11 cellular contexts compared by ENCODE assay signal in genomic region chr11:205221-206001, GRCh38. TPM values are rescaled to one million over a fixed set of nuclear protein-coding genes. Genes with fewer than 3 reads are reported as not detected.
A peak's percentile ranks its signal among the peaks of the same experiment; 100 is the strongest.
DNase-seq lines count a peak whose midpoint lies in the region; ATAC-seq and TF ChIP-seq lines count a peak whose summit lies in the region.
"Had no signal": no experiment of that assay in that cellular context is flagged by ENCODE, and none has a peak within 500 bp of the region (broad histone marks: within the 10 kb centered on the region; RNA-seq: fewer than 3 reads in every experiment).

No MANE protein-coding gene starts in this region.

- no peak overlapping the region for H3K14ac ChIP-seq in mesenchymal stem cell (ENCODE audit: low read length in 2 of 2)

- H2AFZ ChIP-seq in mesenchymal stem cell (ENCODE audit: low read depth, low read length), result no peak overlapping the region

- 97% methylated on average over 16 of the region's 16 CpGs for WGBS in mesenchymal stem cell

- DNase-seq in activated T-cell treated with anti-CD3 and anti-CD28 coated beads, Interleukin-2, amount 50 U/mL, for 4 hours, result no peak
- DNase-seq in activated T-cell treated with anti-CD3 and anti-CD28 coated beads for 4 hours (no peak), adipocyte (ENCODE audit: low read depth) (no peak), mesenchymal stem cell (no peak), thoracic aorta (ENCODE audit: low spot score) (no peak)
- DNase-seq: left colon had no signal

- H3K18ac ChIP-seq in mesenchymal stem cell (ENCODE audit: low read depth in 1 of 2, low read length in 2 of 2), result no peak overlapping the region

- peak overlapping the region; percentile 91 for H3K4me3 Mint-ChIP-seq in activated T-cell treated with anti-CD3 and anti-CD28 coated beads, Interleukin-2, amount 50 U/mL, for 4 hours

- peaks cover 12% of the 10 kb centered on the region for H3K36me3 Mint-ChIP-seq in activated T-cell treated with anti-CD3 and anti-CD28 coated beads, Interleukin-2, amount 50 U/mL, for 4 hours (ENCODE audit: insufficient read depth)

- no peak overlapping the region for H3K4me2 ChIP-seq in mesenchymal stem cell (ENCODE audit: low read length, poor library complexity, severe bottlenecking)

- no peaks in the 10 kb centered on the region for H3K27me3 Mint-ChIP-seq in activated T-cell treated with anti-CD3 and anti-CD28 coated beads, Interleukin-2, amount 50 U/mL, for 4 hours (ENCODE audit: low read depth)

- TF ChIP-seq CTCF in thoracic aorta (IDR thresholded peaks at IDR 0.05), result no peak

- no peak overlapping the region for H2BK120ac ChIP-seq in mesenchymal stem cell (ENCODE audit: low read depth, low read length)

- peak overlapping the region; percentile 99 for H3K4me3 ChIP-seq in adipocyte (ENCODE audit: low read length)
- H3K4me3 ChIP-seq in mesenchymal stem cell (ENCODE audit: insufficient read depth in 1 of 2, low read depth in 1 of 2, low read length in 2 of 2), result peak overlapping the region in 1 of 2 experiments; percentile 97
- peak overlapping the region; percentile 98 for H3K4me3 ChIP-seq in thoracic aorta

- H3K9me3 Mint-ChIP-seq in activated T-cell treated with anti-CD3 and anti-CD28 coated beads, Interleukin-2, amount 50 U/mL, for 4 hours, result no peaks in the 10 kb centered on the region

- H2BK15ac ChIP-seq in mesenchymal stem cell (ENCODE audit: low read depth, poor library complexity, severe bottlenecking), result no peak overlapping the region

- no peaks in the 10 kb centered on the region for H3K27me3 ChIP-seq in adipocyte (replicated peaks; ENCODE audit: control insufficient read depth, insufficient read depth, low read length)
- no peaks in the 10 kb centered on the region for H3K27me3 ChIP-seq in mesenchymal stem cell (ENCODE audit: control insufficient read depth in 1 of 2, insufficient read depth in 1 of 2, low read length in 2 of 2)
- no peaks in the 10 kb centered on the region for H3K27me3 ChIP-seq in thoracic aorta (replicated peaks; ENCODE audit: insufficient read depth)

- no peak overlapping the region for H4K8ac ChIP-seq in mesenchymal stem cell (ENCODE audit: low read length)

- H3K23ac ChIP-seq in mesenchymal stem cell (ENCODE audit: low read length in 2 of 2), result no peak overlapping the region

- H3K79me1 ChIP-seq in mesenchymal stem cell (replicated peaks; ENCODE audit: low read length, poor library complexity, severe bottlenecking), result peaks cover 24% of the 10 kb centered on the region

- no peak overlapping the region for H4K91ac ChIP-seq in mesenchymal stem cell (ENCODE audit: low read length)

- no peak overlapping the region for H3K4ac ChIP-seq in mesenchymal stem cell (ENCODE audit: low read depth in 1 of 2, low read length in 2 of 2)

- H2BK12ac ChIP-seq in mesenchymal stem cell (ENCODE audit: low read length in 2 of 2), result no peak overlapping the region

- H3K4me1 ChIP-seq in adipocyte (ENCODE audit: control insufficient read depth, insufficient read depth, low read length) (peaks cover 43% of the 10 kb centered on the region), mesenchymal stem cell (ENCODE audit: control insufficient read depth, insufficient read depth, low read depth, low read length) (peaks cover 47% of the 10 kb centered on the region), thoracic aorta (ENCODE audit: control insufficient read depth in 1 of 2, low read depth in 2 of 2) (peaks cover 25 to 46% of the 10 kb centered on the region in 2 donors)

- peak overlapping the region; percentile 100 for H3K9ac ChIP-seq in adipocyte (ENCODE audit: low read length)
- peak overlapping the region; percentile 98 for H3K9ac ChIP-seq in mesenchymal stem cell (ENCODE audit: low read length)

- H3K9me3 ChIP-seq in adipocyte (ENCODE audit: control insufficient read depth, low read length) (no peaks in the 10 kb centered on the region), mesenchymal stem cell (ENCODE audit: control insufficient read depth, low read length) (no peaks in the 10 kb centered on the region), thoracic aorta (no peaks in the 10 kb centered on the region)

- H2BK5ac ChIP-seq in mesenchymal stem cell (ENCODE audit: low read depth, low read length, poor library complexity, severe bottlenecking), result no peak overlapping the region

- peaks cover 41% of the 10 kb centered on the region for H3K36me3 ChIP-seq in adipocyte (ENCODE audit: control insufficient read depth, insufficient read depth, low read length, severe bottlenecking)
- peaks cover 55 to 59% of the 10 kb centered on the region in 2 experiments for H3K36me3 ChIP-seq in mesenchymal stem cell (ENCODE audit: control insufficient read depth in 1 of 2, insufficient read depth in 2 of 2, low read depth in 1 of 2, low read length in 2 of 2)
- H3K36me3 ChIP-seq in thoracic aorta, result peaks cover 24% of the 10 kb centered on the region

- peaks cover 56% of the 10 kb centered on the region for H3K4me1 Mint-ChIP-seq in activated T-cell treated with anti-CD3 and anti-CD28 coated beads, Interleukin-2, amount 50 U/mL, for 4 hours (ENCODE audit: low read depth)

- ATAC-seq in activated T-cell treated with anti-CD3 and anti-CD28 coated beads, Interleukin-2, amount 50 U/mL, for 4 hours, result no peak
- ATAC-seq in thoracic aorta (ENCODE audit: insufficient number of reproducible peaks, low FRiP score, low read depth) (no peak), GM19455 (IDR thresholded peaks at IDR 0.05; ENCODE audit: unreplicated experiment) (no peak), GM19397 (IDR thresholded peaks at IDR 0.05; ENCODE audit: unreplicated experiment) (no peak), GM18873 (IDR thresholded peaks at IDR 0.05; ENCODE audit: low FRiP score, unreplicated experiment) (no peak)
- ATAC-seq: left colon had no signal

- H3K27ac ChIP-seq in mesenchymal stem cell (ENCODE audit: low read length, poor library complexity, severe bottlenecking) (no peak overlapping the region), thoracic aorta (no peak overlapping the region)

- no peak overlapping the region for H2AK5ac ChIP-seq in mesenchymal stem cell (ENCODE audit: low read length, severe bottlenecking)

RNA-seq across cellular contexts. Expression of gene BET1L, which starts 1.8 kb away (rescaled TPM):
- total RNA-seq in activated T-cell treated with anti-CD3 and anti-CD28 coated beads, Interleukin-2, amount 50 U/mL, for 4 hours, result 10 to 100 TPM; 41.1 to 46.1 (median 42.6) TPM
- 52.8 TPM for polyA plus RNA-seq in mesenchymal stem cell (2013, experiment 1 of 2)
- polyA plus RNA-seq in mesenchymal stem cell (2013, experiment 2 of 2), result 52.1 TPM
- total RNA-seq in thoracic aorta, result 10 to 100 TPM; 38.7 to 42.7 TPM

RNA-seq across cellular contexts. Expression of gene RIC8A, which starts 2.1 kb away (rescaled TPM):
- total RNA-seq in activated T-cell treated with anti-CD3 and anti-CD28 coated beads, Interleukin-2, amount 50 U/mL, for 4 hours, result 100 to 1,000 TPM; 145 to 152 (median 151) TPM
- polyA plus RNA-seq in mesenchymal stem cell (2013, experiment 1 of 2), result 77.3 TPM
- polyA plus RNA-seq in mesenchymal stem cell (2013, experiment 2 of 2), result 76.9 TPM
- 100 to 1,000 TPM in 1 of 2 donors, 10 to 100 TPM in 1; 79.4 to 102 TPM for total RNA-seq in thoracic aorta

RNA-seq across cellular contexts. Expression of gene SCGB1C1, which starts 12.5 kb away (rescaled TPM):
- total RNA-seq in activated T-cell treated with anti-CD3 and anti-CD28 coated beads, Interleukin-2, amount 50 U/mL, for 4 hours, result not detected
- polyA plus RNA-seq in mesenchymal stem cell (2013, experiment 1 of 2), result not detected
- not detected for polyA plus RNA-seq in mesenchymal stem cell (2013, experiment 2 of 2)
- not detected for total RNA-seq in thoracic aorta
- total RNA-seq: HT1080, left colon, SK-MEL-5 had no signal

RNA-seq across cellular contexts. Expression of gene SIRT3, which starts 30.7 kb away (rescaled TPM):
- 10 to 100 TPM in 1 of 3 donors, 1 to 10 TPM in 2; 7.0 to 12.6 (median 8.3) TPM for total RNA-seq in activated T-cell treated with anti-CD3 and anti-CD28 coated beads, Interleukin-2, amount 50 U/mL, for 4 hours
- 10.2 TPM for polyA plus RNA-seq in mesenchymal stem cell (2013, experiment 1 of 2)
- polyA plus RNA-seq in mesenchymal stem cell (2013, experiment 2 of 2), result 10.2 TPM
- total RNA-seq in thoracic aorta, result 10 to 100 TPM; 16.1 to 22.0 TPM

RNA-seq across cellular contexts. Expression of gene PSMD13, which starts 31.4 kb away (rescaled TPM):
- 100 to 1,000 TPM; 348 to 399 (median 390) TPM for total RNA-seq in activated T-cell treated with anti-CD3 and anti-CD28 coated beads, Interleukin-2, amount 50 U/mL, for 4 hours
- 66.4 TPM for polyA plus RNA-seq in mesenchymal stem cell (2013, experiment 1 of 2)
- polyA plus RNA-seq in mesenchymal stem cell (2013, experiment 2 of 2), result 68.0 TPM
- 10 to 100 TPM; 79.6 to 90.8 TPM for total RNA-seq in thoracic aorta
